In genomic region chr1:203548917-203549708, GRCh38 we compare ENCODE assay signal across 16 cellular contexts. TPM values are rescaled to one million over a fixed set of nuclear protein-coding genes. Genes with fewer than 3 reads are reported as not detected.
DNase-seq lines count a peak whose midpoint lies in the region; ATAC-seq, FAIRE-seq and TF ChIP-seq lines count a peak whose summit lies in the region.
"Had no signal": no experiment of that assay in that cellular context is flagged by ENCODE, and none has a peak within 500 bp of the region (broad histone marks: within the 10 kb centered on the region; RNA-seq: fewer than 3 reads in every experiment).

No MANE protein-coding gene starts in this region.

- 88% methylated on average over 4 of the region's 4 CpGs for WGBS in liver
- 45% methylated on average over 4 of the region's 4 CpGs for WGBS in HepG2 (ENCODE audit: low lambda C conversion rate)
- WGBS in iPS DF 6.9 (ENCODE audit: insufficient coverage, insufficient read length): no CpG with 5 or more reads among the region's 4 CpGs

- H3K36me3 ChIP-seq in liver (ENCODE audit: control insufficient read depth in 4 of 4, insufficient read depth in 3 of 4, low read depth in 1 of 4, low read length in 3 of 4) (no peaks in the 10 kb centered on the region), HepG2 (replicated peaks in 1 of 2; ENCODE audit: control insufficient read depth in 1 of 2, insufficient read depth in 2 of 2, low read length in 2 of 2) (no peaks in the 10 kb centered on the region), PC-9 (ENCODE audit: low read depth) (no peaks in the 10 kb centered on the region), iPS DF 6.9 (ENCODE audit: control insufficient read depth, insufficient read depth, low read length) (no peaks in the 10 kb centered on the region), left lung (no peaks in the 10 kb centered on the region)
- H3K36me3 ChIP-seq: transverse colon had no signal

- peaks cover 30% of the 10 kb centered on the region for H3F3A ChIP-seq in PC-9 (ENCODE audit: insufficient read depth, low read depth)

- no peak for FAIRE-seq in HepG2 (lab: Jason Lieb, UNC)
- FAIRE-seq: HTR-8/SVneo had no signal

- H3K4me1 ChIP-seq in liver (ENCODE audit: control insufficient read depth in 4 of 4, insufficient read depth in 4 of 4, low read length in 3 of 4): no peaks in the 10 kb centered on the region
- no peaks in the 10 kb centered on the region for H3K4me1 ChIP-seq in HepG2 (ENCODE audit: insufficient read depth, low read length)
- peaks cover 86% of the 10 kb centered on the region for H3K4me1 ChIP-seq in PC-9 (replicated peaks; ENCODE audit: insufficient read depth)
- peaks cover 3% of the 10 kb centered on the region; the same call in 1 of the 2 replicates for H3K4me1 ChIP-seq in iPS DF 6.9 (ENCODE audit: control insufficient read depth, insufficient read depth, low read length)
- peaks cover 0 to 11% of the 10 kb centered on the region in 2 donors for H3K4me1 ChIP-seq in left lung

- H3K79me2 ChIP-seq in HepG2 (ENCODE audit: insufficient read depth, low read length) (no peaks in the 10 kb centered on the region), PC-9 (ENCODE audit: low read depth) (no peaks in the 10 kb centered on the region)

- H3K27ac ChIP-seq in liver (ENCODE audit: low read depth in 1 of 2, low read length in 2 of 2): no peak overlapping the region
- H3K27ac ChIP-seq in HepG2 (ENCODE audit: extremely low read length, insufficient read depth, low read length): no peak overlapping the region
- no peak overlapping the region for H3K27ac ChIP-seq in PC-9
- no peak overlapping the region for H3K27ac ChIP-seq in iPS DF 6.9 (ENCODE audit: low read length)
- no peak overlapping the region for H3K27ac ChIP-seq in left lung

- H3K27me3 ChIP-seq in liver (ENCODE audit: control insufficient read depth in 4 of 4, insufficient read depth in 4 of 4, low read length in 3 of 4) (no peaks in the 10 kb centered on the region), HepG2 (ENCODE audit: control insufficient read depth in 1 of 2, insufficient read depth in 2 of 2, low read length in 2 of 2) (no peaks in the 10 kb centered on the region; a peak in 2 of 5 replicates), PC-9 (ENCODE audit: insufficient read depth, low read depth) (no peaks in the 10 kb centered on the region), iPS DF 6.9 (ENCODE audit: control insufficient read depth, insufficient read depth, low read length) (no peaks in the 10 kb centered on the region), left lung (no peaks in the 10 kb centered on the region)
- H3K27me3 ChIP-seq: transverse colon had no signal

- TF ChIP-seq CTCF in liver (IDR thresholded peaks at IDR 0.05; ENCODE audit: low read depth, low read length, missing input control): no peak
- TF ChIP-seq CTCF in HepG2 (CRISPR knock-in tag; IDR thresholded peaks at IDR 0.05): no peak
- no peak for TF ChIP-seq CTCF in PC-9 (conservative IDR thresholded peaks at IDR 0.05)
- TF ChIP-seq CTCF in left lung (IDR thresholded peaks at IDR 0.05): no peak

- no peaks in the 10 kb centered on the region for H4K20me1 ChIP-seq in HepG2 (ENCODE audit: insufficient read depth, low read length)
- H4K20me1 ChIP-seq in PC-9 (ENCODE audit: insufficient read depth): no peaks in the 10 kb centered on the region

- no peak overlapping the region for H3K4me2 ChIP-seq in HepG2 (ENCODE audit: low read depth, low read length)
- H3K4me2 ChIP-seq in PC-9: peak overlapping the region; percentile 18

- H2AFZ ChIP-seq in HepG2 (ENCODE audit: low read length) (no peak overlapping the region), PC-9 (no peak overlapping the region)

- no peaks in the 10 kb centered on the region for H3K9me3 ChIP-seq in liver (ENCODE audit: control insufficient read depth in 4 of 4, low read length in 3 of 4)
- no peaks in the 10 kb centered on the region for H3K9me3 ChIP-seq in HepG2 (ENCODE audit: low read length)
- H3K9me3 ChIP-seq in PC-9 (ENCODE audit: insufficient read depth, low read depth): no peaks in the 10 kb centered on the region
- no peaks in the 10 kb centered on the region for H3K9me3 ChIP-seq in iPS DF 6.9 (ENCODE audit: control insufficient read depth, insufficient read depth, low read length)
- H3K9me3 ChIP-seq in left lung: no peaks in the 10 kb centered on the region
- H3K9me3 ChIP-seq: transverse colon had no signal

- BruUV-seq in HepG2 (replicated peaks; lab: Mats Ljungman, UMichigan) (no TSS peak), PC-9 (replicated peaks; lab: Mats Ljungman, UMichigan) (no TSS peak)

- H3K9me2 ChIP-seq in PC-9 (ENCODE audit: insufficient read depth): no peaks in the 10 kb centered on the region

- H3K9ac ChIP-seq in liver (ENCODE audit: low read depth in 1 of 2, low read length in 2 of 2): no peak overlapping the region
- no peak overlapping the region for H3K9ac ChIP-seq in HepG2 (ENCODE audit: insufficient read depth, low read depth, low read length)

- ATAC-seq in HepG2 (no peak), HG02884 (IDR thresholded peaks at IDR 0.05; ENCODE audit: unreplicated experiment) (no peak), left lung (no peak)
- ATAC-seq: Panc1 had no signal

- intact Hi-C loops in HepG2 (cut with micrococcal nuclease; ENCODE audit: unreplicated experiment): no loop called here
- intact Hi-C loops in PC-9 (cut with micrococcal nuclease; ENCODE audit: unreplicated experiment): no loop called here
- intact Hi-C loops in left lung (cut with DNase I): no loop called here

- DNase-seq in HepG2 (ENCODE audit: low spot score): no peak
- DNase-seq in PC-9: peak in 1 of 2 experiments; percentile 78
- peak; percentile 47 for DNase-seq in iPS DF 6.9 (ENCODE audit: low read depth, low spot score)
- DNase-seq in SHP77 (lab: John Stamatoyannopoulos, UW): no peak
- DNase-seq in left lung: no peak
- DNase-seq in NCI-H2081 treated with DMSO at 0.1 percent for 48 hours (lab: John Stamatoyannopoulos, UW): no peak
- DNase-seq: activated naive CD4-positive, alpha-beta T cell treated with Interleukin-2 at 50 U/mL for 16 hours; kidney glomerular epithelial cell; naive B cell; transverse colon had no signal

- in situ Hi-C loops in HepG2 (cut with HindIII; ENCODE audit: extremely low pct_ligation_motif_present, low pct_unique_long_range_greater_than_20kb): no loop called here

- no peak for TF ChIP-seq POLR2A in HepG2 (IDR thresholded peaks at IDR 0.05; ENCODE audit: insufficient read depth in 1 of 2, low read depth in 2 of 2, low read length in 2 of 2)

- POLR2A ChIA-PET in HepG2 (lab: Yijun Ruan, JAX) (no interaction called here), PC-9 (lab: Charles Lee; ENCODE audit: unreplicated experiment) (interaction anchor here (0.6 kb wide), 2 partner anchors 11 to 186 kb away, joined by 3 to 5 read pairs; no protein-coding TSS in a partner anchor)

- H3K4me3 ChIP-seq in liver (ENCODE audit: low read depth in 1 of 3, low read length in 3 of 3): no peak overlapping the region
- no peak overlapping the region for H3K4me3 ChIP-seq in HepG2 (replicated peaks in 1 of 3; ENCODE audit: insufficient read depth in 1 of 3, low read depth in 2 of 3, low read length in 3 of 3)
- no peak overlapping the region for H3K4me3 ChIP-seq in PC-9
- no peak overlapping the region for H3K4me3 ChIP-seq in iPS DF 6.9 (ENCODE audit: low read length)
- H3K4me3 ChIP-seq in left lung: no peak overlapping the region
- H3K4me3 ChIP-seq: transverse colon had no signal

- CTCF ChIA-PET in HepG2 (lab: Yijun Ruan, JAX; ENCODE audit: low intra/inter-chr PET ratio, low total read pairs) (no interaction called here), PC-9 (lab: Charles Lee) (interaction anchor here (0.6 kb wide), 2 partner anchors 22 to 75 kb away, joined by 3 to 10 read pairs; no protein-coding TSS in a partner anchor)

- TF ChIP-seq RAD21 in liver (IDR thresholded peaks at IDR 0.05): no peak
- TF ChIP-seq RAD21 in HepG2 (CRISPR knock-in tag; IDR thresholded peaks at IDR 0.05): no peak

- TF ChIP-seq EP300 in HepG2 (IDR thresholded peaks at IDR 0.05; ENCODE audit: low read depth in 2 of 2, low read length in 2 of 2) (no peak), HepG2 (CRISPR knock-in tag; IDR thresholded peaks at IDR 0.05; ENCODE audit: borderline replicate concordance) (no peak)

TF ChIP-seq in liver, 16 proteins besides CTCF, POLR2A, EP300 and RAD21:
- TF ChIP-seq JUND (IDR thresholded peaks at IDR 0.05) (peak in 1 of 2 donors; percentile 11), RXRA (IDR thresholded peaks at IDR 0.05) (peak in 1 of 2 donors; percentile 28), YY1 (IDR thresholded peaks at IDR 0.05) (peak; percentile 49), FOXA1 (IDR thresholded peaks at IDR 0.05) (no peak)
TF ChIP-seq in liver: peak in this region for 3.

TF ChIP-seq in HepG2, 621 proteins besides CTCF, POLR2A, EP300 and RAD21 (continues in another document):
- TF ChIP-seq ZSCAN30 (CRISPR knock-in tag; IDR thresholded peaks at IDR 0.05): no peak

RNA-seq across cellular contexts. Expression of gene OPTC, which starts 55.2 kb away (rescaled TPM):
- total RNA-seq in liver (not detected), HepG2 (2016; rRNA removed; fragmentation: Illumina TruSeq; extraction: Trizol) (not detected in 2 replicates), PC-9 (2021) (not detected in 2 replicates), left lung (not detected)
- polyA plus RNA-seq in liver (not detected), HepG2 (2011; rRNA removed) (not detected in 2 replicates)
- not detected in 2 replicates for total RNA-seq in HepG2 (2016; cell fraction: cytosol; rRNA removed; fragmentation: Illumina TruSeq; extraction: Trizol; ENCODE audit: low read depth)
- not detected in 2 replicates for total RNA-seq in HepG2 (2016; cell fraction: insoluble cytoplasmic fraction; rRNA removed; fragmentation: Illumina TruSeq; extraction: Trizol)
- not detected in 2 replicates for total RNA-seq in HepG2 (2016; cell fraction: membrane; rRNA removed; fragmentation: Illumina TruSeq; extraction: Trizol)
- total RNA-seq in HepG2 (2016; cell fraction: nucleus; rRNA removed; fragmentation: Illumina TruSeq; extraction: Trizol): not detected in 2 replicates
- polyA plus RNA-seq in HepG2 (2011; cell fraction: cytosol; rRNA removed): not detected in 2 replicates
- polyA plus RNA-seq in HepG2 (2011; cell fraction: nucleus; rRNA removed): not detected in 2 replicates
- not detected in 2 replicates for polyA plus RNA-seq in HepG2 (2012)
- not detected in 2 replicates for polyA plus RNA-seq in HepG2 (2016; cell fraction: cytosol; fragmentation: Illumina TruSeq; extraction: Trizol; ENCODE audit: low read depth)
- not detected in 2 replicates for polyA plus RNA-seq in HepG2 (2016; cell fraction: insoluble cytoplasmic fraction; fragmentation: Illumina TruSeq; extraction: Trizol; ENCODE audit: low read depth)
- polyA plus RNA-seq in HepG2 (2016; cell fraction: membrane; fragmentation: Illumina TruSeq; extraction: Trizol; ENCODE audit: low read depth): not detected in 2 replicates
- polyA plus RNA-seq in HepG2 (2016; cell fraction: nucleus; fragmentation: Illumina TruSeq; extraction: Trizol; ENCODE audit: insufficient read depth, low read depth): not detected in 2 replicates
- polyA minus RNA-seq in HepG2 (2011; rRNA and poly(A)+ RNA removed; ENCODE audit: low replicate concordance): not detected in 2 replicates
- polyA minus RNA-seq in HepG2 (2011; cell fraction: cytosol; rRNA and poly(A)+ RNA removed): not detected in 2 replicates
- not detected in 2 replicates for polyA minus RNA-seq in HepG2 (2011; cell fraction: nucleus; rRNA and poly(A)+ RNA removed)
- total RNA-seq: A673, epithelial cell of proximal tubule, transverse colon had no signal
